In genomic region chr1:202349263-202349928, GRCh38 we compare ENCODE assay signal across 8 cellular contexts. TPM values are rescaled to one million over a fixed set of nuclear protein-coding genes. Genes with fewer than 3 reads are reported as not detected.
A peak's percentile ranks its signal among the peaks of the same experiment; 100 is the strongest.
DNase-seq lines count a peak whose midpoint lies in the region; ATAC-seq and TF ChIP-seq lines count a peak whose summit lies in the region.

No MANE protein-coding gene starts in this region.

- H3K4me3 ChIP-seq in SJSA1 (peak overlapping the region; percentile 76), lung (peak overlapping the region; percentile 79), thyroid gland (replicated peaks in 1 of 3) (peak overlapping the region; percentile 55 to 86 (median 86))

- WGBS in lung, 2 donors = 7% methylated on average over 10 of the region's 10 CpGs
- WGBS in thyroid gland, 2 donors = 9 to 10% methylated on average over 10 of the region's 10 CpGs

- H3K27ac ChIP-seq in SJSA1 (peak overlapping the region; percentile 64), lung (ENCODE audit: low read depth in 1 of 2, low read length in 1 of 2) (peak overlapping the region; percentile 89 to 95), thyroid gland (peak overlapping the region in 2 of 3 donors; percentile 75 to 84)

- ATAC-seq in HG02981 (IDR thresholded peaks at IDR 0.05; ENCODE audit: unreplicated experiment) (peak; percentile 29), lung (ENCODE audit: insufficient read depth, low FRiP score) (peak; percentile 0)

- intact Hi-C loops in thyroid gland (cut with DNase I) = loop anchor here (10.0 kb wide), 1 partner anchor 365 kb away; the partner anchor contains the start of gene SYT2

- H3K9me3 ChIP-seq in SJSA1 (replicated peaks) = no peaks in the 10 kb centered on the region
- no peaks in the 10 kb centered on the region for H3K9me3 ChIP-seq in lung (ENCODE audit: control insufficient read depth in 2 of 2, insufficient read depth in 1 of 2, low read length in 1 of 2)
- no peaks in the 10 kb centered on the region for H3K9me3 ChIP-seq in thyroid gland

- DNase-seq in DMS53 (lab: John Stamatoyannopoulos, UW) (peak; percentile 83), SJSA1 (ENCODE audit: low read depth in 1 of 2, low spot score in 2 of 2) (peak in 1 of 2 experiments; percentile 44), dermis blood vessel endothelial cell (peak; percentile 89), lung (ENCODE audit: low spot score) (no peak), thyroid gland (no peak), NCI-H446 treated with DMSO at 0.1 percent for 48 hours (lab: John Stamatoyannopoulos, UW) (no peak), HuH-7.5 (ENCODE audit: low spot score) (no peak)

- no peaks in the 10 kb centered on the region for H3K27me3 ChIP-seq in SJSA1 (replicated peaks)
- no peaks in the 10 kb centered on the region for H3K27me3 ChIP-seq in lung (ENCODE audit: control insufficient read depth, insufficient read depth)
- H3K27me3 ChIP-seq in thyroid gland = no peaks in the 10 kb centered on the region

- TF ChIP-seq CTCF in lung (IDR thresholded peaks at IDR 0.05; ENCODE audit: control extremely low read depth, extremely low read depth) (no peak), thyroid gland (IDR thresholded peaks at IDR 0.05) (no peak)

- TF ChIP-seq POLR2A in thyroid gland (IDR thresholded peaks at IDR 0.05) = no peak

- H3K36me3 ChIP-seq in SJSA1 (peaks cover 4% of the 10 kb centered on the region), lung (ENCODE audit: control insufficient read depth in 2 of 2, insufficient read depth in 2 of 2, low read length in 2 of 2) (no peaks in the 10 kb centered on the region), thyroid gland (no peaks in the 10 kb centered on the region)

- H3K4me1 ChIP-seq in SJSA1 (replicated peaks) (peaks cover 7% of the 10 kb centered on the region; the same call in 1 of the 2 replicates), lung (ENCODE audit: control insufficient read depth in 2 of 2, insufficient read depth in 2 of 2, low read length in 2 of 2) (peaks cover 2 to 9% of the 10 kb centered on the region in 2 donors), thyroid gland (peaks cover 11 to 17% of the 10 kb centered on the region in 2 donors)

RNA-seq across cellular contexts. Expression of gene PPP1R12B, which starts 0.9 kb away (rescaled TPM):
- 23.0 and 24.4 TPM in 2 replicates for total RNA-seq in SJSA1 (2014; rRNA removed; shearing (Covaris generic))
- total RNA-seq in dermis blood vessel endothelial cell (12.1 and 15.8 TPM in 2 replicates), lung (100 to 1,000 TPM in 1 of 2 donors, 10 to 100 TPM in 1; 37.0 to 122 TPM), thyroid gland (10 to 100 TPM; 34.9 to 48.5 (median 41.3) TPM)
- polyA plus RNA-seq in lung = 1 to 10 TPM; 6.0 to 7.0 TPM

RNA-seq across cellular contexts. Expression of gene UBE2T, which starts 7.7 kb away (rescaled TPM):
- total RNA-seq in SJSA1 (2014; rRNA removed; shearing (Covaris generic)) = 204 and 269 TPM in 2 replicates
- total RNA-seq in dermis blood vessel endothelial cell (14.5 and 34.9 TPM in 2 replicates), lung (1 to 10 TPM; 3.7 to 6.3 TPM), thyroid gland (1 to 10 TPM in 3 of 4 donors, not detected in 1; 2.4 to 6.5 (median 2.7) TPM)
- polyA plus RNA-seq in lung = 10 to 100 TPM; 10.4 to 10.9 TPM

Comparison
In these comparisons a context has a peak if more than half of its experiments do, and no peak if none do; other contexts are left out.
1. DNase-seq: peak in DMS53 (single experiment) and dermis blood vessel endothelial cell (single experiment); none in lung (single experiment), thyroid gland (0 of 2), NCI-H446 treated with DMSO at 0.1 percent for 48 hours (single experiment) and HuH-7.5 (single experiment).
2. Peak in every context shown above with its lines, with median percentiles within 50 percentile points of each other: H3K27ac ChIP-seq and H3K4me3 ChIP-seq.